Comparison of ENCODE assay signal across 29 cellular contexts in genomic region chr7:21500117-21500516, GRCh38. TPM values are rescaled to one million over a fixed set of nuclear protein-coding genes. Genes with fewer than 3 reads are reported as not detected.
"Had no signal": no experiment of that assay in that cellular context is flagged by ENCODE, and none has a peak within 500 bp of the region (broad histone marks: within the 10 kb centered on the region; RNA-seq: fewer than 3 reads in every experiment).

No MANE protein-coding gene starts in this region.

- H2AFZ ChIP-seq: parathyroid adenoma had no signal

- H3K27me3 Mint-ChIP-seq: natural killer cell treated with Interleukin-12 subunit alpha and Interleukin-12 subunit beta and Interleukin-15 and Interleukin-18, amount 100 ng/mL, for 72 hours; progenitor cell of endocrine pancreas; stimulated activated naive B cell treated with anti-CD40 and anti-IgM and Interleukin-4, amounts not matched to agents 10 μg/mL and 1 μg/mL and 100 μg/mL, for 72 hours; stimulated activated naive CD8-positive, alpha-beta T cell treated with anti-CD3 and anti-CD28 coated beads, Interleukin-15, Interleukin-2, amounts not matched to agents 100 ng/mL and 50 ng/mL, for 24 hours had no signal

- H3K4me1 Mint-ChIP-seq: nephron progenitor cell, neural crest cell had no signal

- H3K27ac ChIP-seq: neutrophil, parathyroid adenoma, psoas muscle, right lobe of liver, sigmoid colon, stomach, thoracic aorta, thyroid gland, tibial nerve, upper lobe of left lung, vagina had no signal

- H3K9me3 ChIP-seq: neutrophil, psoas muscle, right lobe of liver, thoracic aorta, thyroid gland had no signal

- H3K4me3 Mint-ChIP-seq: natural killer cell treated with Interleukin-12 subunit alpha and Interleukin-12 subunit beta and Interleukin-15 and Interleukin-18, amount 100 ng/mL, for 72 hours; nephron progenitor cell; neural crest cell; stimulated activated effector memory CD8-positive, alpha-beta T cell treated with anti-CD3 and anti-CD28 coated beads, Interleukin-12 subunit alpha, Interleukin-12 subunit beta, amount 100 ng/mL, for 72 hours; stimulated activated naive B cell treated with anti-CD40 and anti-IgM and Interleukin-4, amounts not matched to agents 10 μg/mL and 1 μg/mL and 100 μg/mL, for 72 hours; stimulated activated naive CD8-positive, alpha-beta T cell treated with anti-CD3 and anti-CD28 coated beads, Interleukin-15, Interleukin-2, amounts not matched to agents 100 ng/mL and 50 ng/mL, for 24 hours had no signal

- H3K79me2 ChIP-seq: parathyroid adenoma had no signal

- H3K9me3 Mint-ChIP-seq: natural killer cell treated with Interleukin-12 subunit alpha and Interleukin-12 subunit beta and Interleukin-15 and Interleukin-18, amount 100 ng/mL, for 72 hours had no signal

- H3K9ac ChIP-seq: parathyroid adenoma had no signal

- H3K36me3 ChIP-seq: neutrophil, right lobe of liver, sigmoid colon, thoracic aorta, thyroid gland, upper lobe of left lung had no signal

- H3K4me1 ChIP-seq: psoas muscle, right lobe of liver, sigmoid colon, tibial nerve, upper lobe of left lung, vagina had no signal

- H3K27me3 ChIP-seq: neutrophil, right lobe of liver, sigmoid colon, stomach, thyroid gland, tibial nerve, upper lobe of left lung, vagina had no signal

- DNase-seq: nephron progenitor cell; nucleus accumbens; posterior cingulate gyrus; psoas muscle; right cardiac atrium; right lobe of liver; sigmoid colon; small intestine; stimulated activated CD4-positive, alpha-beta T cell treated with anti-CD3 and anti-CD28 coated beads, Interleukin-15, amount 100 ng/mL, for 24 hours; stimulated activated CD4-positive, alpha-beta T cell treated with anti-CD3 and anti-CD28 coated beads, Interleukin-2, amount 100 ng/mL, for 24 hours; stimulated activated CD4-positive, alpha-beta T cell treated with anti-CD3 and anti-CD28 coated beads, Interleukin-2, amount 100 ng/mL, for 48 hours; stimulated activated CD4-positive, alpha-beta T cell treated with anti-CD3 and anti-CD28 coated beads, Interleukin-4, amount 100 ng/mL, for 24 hours; stimulated activated naive B cell treated with anti-CD40 and anti-IgM and Interleukin-4, amounts not matched to agents 10 μg/mL and 1 μg/mL and 100 μg/mL, for 72 hours; stimulated activated naive CD4-positive, alpha-beta T cell treated with Interleukin-2 at 50 U/mL for 16 hours; stomach; thyroid gland; trophoblast cell; upper lobe of left lung had no signal

- H3K4me3 ChIP-seq: psoas muscle, right lobe of liver, sigmoid colon, stomach, thoracic aorta, thyroid gland, tibial nerve, upper lobe of left lung, vagina had no signal

- ATAC-seq: natural killer cell treated with Interleukin-12 subunit alpha and Interleukin-12 subunit beta and Interleukin-15 and Interleukin-18, amount 100 ng/mL, for 72 hours; psoas muscle; right cardiac atrium; right lobe of liver; stimulated activated effector memory CD8-positive, alpha-beta T cell treated with anti-CD3 and anti-CD28 coated beads, Interleukin-12 subunit alpha, Interleukin-12 subunit beta, amount 100 ng/mL, for 72 hours; stimulated activated naive B cell treated with anti-CD40 and anti-IgM and Interleukin-4, amounts not matched to agents 10 μg/mL and 1 μg/mL and 100 μg/mL, for 72 hours had no signal

- H3K27ac Mint-ChIP-seq: natural killer cell treated with Interleukin-12 subunit alpha and Interleukin-12 subunit beta and Interleukin-15 and Interleukin-18, amount 100 ng/mL, for 72 hours; nephron progenitor cell; progenitor cell of endocrine pancreas; stimulated activated effector memory CD8-positive, alpha-beta T cell treated with anti-CD3 and anti-CD28 coated beads, Interleukin-12 subunit alpha, Interleukin-12 subunit beta, amount 100 ng/mL, for 72 hours; stimulated activated naive B cell treated with anti-CD40 and anti-IgM and Interleukin-4, amounts not matched to agents 10 μg/mL and 1 μg/mL and 100 μg/mL, for 72 hours; stimulated activated naive CD8-positive, alpha-beta T cell treated with anti-CD3 and anti-CD28 coated beads, Interleukin-15, Interleukin-2, amounts not matched to agents 100 ng/mL and 50 ng/mL, for 24 hours had no signal

RNA-seq across cellular contexts. Expression of gene DNAH11, which starts 42.7 kb away (rescaled TPM):
- total RNA-seq: osteocyte had no signal
